Comparison of ENCODE assay signal across 14 cellular contexts in genomic region chr3:24012589-24013257, GRCh38.
A peak's percentile ranks its signal among the peaks of the same experiment; 100 is the strongest.
DNase-seq lines count a peak whose midpoint lies in the region; ATAC-seq and TF ChIP-seq lines count a peak whose summit lies in the region.
"Had no signal": no experiment of that assay in that cellular context is flagged by ENCODE, and none has a peak within 500 bp of the region (broad histone marks: within the 10 kb centered on the region; RNA-seq: fewer than 3 reads in every experiment).

No MANE protein-coding gene starts in this region.

- TF ChIP-seq CTCF in epithelial cell of esophagus (IDR thresholded peaks at IDR 0.05; ENCODE audit: insufficient read depth, low read depth, low read length, missing control alignments) = no peak

- DNase-seq in epithelial cell of esophagus (ENCODE audit: low read depth) = peak; percentile 76
- no peak for DNase-seq in D341Med (ENCODE audit: low spot score)
- no peak for DNase-seq in Right ventricle myocardium superior
- DNase-seq: CD4-positive, CD25-positive, alpha-beta regulatory T cell; cortex of kidney; DMS79 treated with DMSO at 0.1 percent for 48 hours; Karpas-422; mesendoderm; NCI-H2171 had no signal

- ATAC-seq in GM18498 (IDR thresholded peaks at IDR 0.05; ENCODE audit: unreplicated experiment) (peak; percentile 67), GM21390 (IDR thresholded peaks at IDR 0.05; ENCODE audit: unreplicated experiment) (peak; percentile 68), HG03064 (IDR thresholded peaks at IDR 0.05; ENCODE audit: low read depth, unreplicated experiment) (peak; percentile 56), Right ventricle myocardium superior (ENCODE audit: poor library complexity) (no peak), HG03571 (IDR thresholded peaks at IDR 0.05; ENCODE audit: unreplicated experiment) (no peak), GM21526 (IDR thresholded peaks at IDR 0.05; ENCODE audit: low FRiP score, unreplicated experiment) (no peak)

- H3K4me3 ChIP-seq in epithelial cell of esophagus (ENCODE audit: low read length) = no peak overlapping the region

- intact Hi-C loops in Right ventricle myocardium superior (cut with DNase I) = no loop called here

Comparison
In these comparisons a context has a peak if more than half of its experiments do, and no peak if none do; other contexts are left out.
1. ATAC-seq: peak in GM18498 (single experiment), GM21390 (single experiment) and HG03064 (single experiment); none in Right ventricle myocardium superior (single experiment), HG03571 (single experiment) and GM21526 (single experiment).